In genomic region chr9:97645720-97646119, GRCh38 we compare ENCODE assay signal across 1 cellular context.
TF ChIP-seq lines count a peak whose summit lies in the region.

No MANE protein-coding gene starts in this region.

TF ChIP-seq in HepG2, 621 proteins besides CTCF, POLR2A, EP300 and RAD21:
- TF ChIP-seq KDM3A (CRISPR knock-in tag; IDR thresholded peaks at IDR 0.05; ENCODE audit: low read depth) (no peak), ZNF251 (CRISPR knock-in tag; IDR thresholded peaks at IDR 0.05) (no peak), MTF2 (CRISPR knock-in tag; IDR thresholded peaks at IDR 0.05; ENCODE audit: borderline replicate concordance) (no peak), ZBTB40 (IDR thresholded peaks at IDR 0.05) (no peak), ZBTB40 (CRISPR knock-in tag; IDR thresholded peaks at IDR 0.05) (no peak), ZFX (CRISPR knock-in tag; IDR thresholded peaks at IDR 0.05; ENCODE audit: low read depth) (no peak), ZNF691 (CRISPR knock-in tag; IDR thresholded peaks at IDR 0.05; ENCODE audit: borderline replicate concordance, low read depth) (no peak), ZNF337 (CRISPR knock-in tag; IDR thresholded peaks at IDR 0.05; ENCODE audit: borderline replicate concordance, low read depth) (no peak), FOXP1 (IDR thresholded peaks at IDR 0.05) (no peak), FOXP1 (CRISPR knock-in tag; IDR thresholded peaks at IDR 0.05) (no peak), ZNF878 (CRISPR knock-in tag; IDR thresholded peaks at IDR 0.05) (no peak), ZNF747 (CRISPR knock-in tag; IDR thresholded peaks at IDR 0.05; ENCODE audit: borderline replicate concordance) (no peak), HES4 (CRISPR knock-in tag; IDR thresholded peaks at IDR 0.05; ENCODE audit: borderline replicate concordance) (no peak), MIER3 (CRISPR knock-in tag; IDR thresholded peaks at IDR 0.05; ENCODE audit: borderline replicate concordance) (no peak), ATM (IDR thresholded peaks at IDR 0.05; ENCODE audit: borderline replicate concordance) (no peak)
- TF ChIP-seq, protein P1, sequence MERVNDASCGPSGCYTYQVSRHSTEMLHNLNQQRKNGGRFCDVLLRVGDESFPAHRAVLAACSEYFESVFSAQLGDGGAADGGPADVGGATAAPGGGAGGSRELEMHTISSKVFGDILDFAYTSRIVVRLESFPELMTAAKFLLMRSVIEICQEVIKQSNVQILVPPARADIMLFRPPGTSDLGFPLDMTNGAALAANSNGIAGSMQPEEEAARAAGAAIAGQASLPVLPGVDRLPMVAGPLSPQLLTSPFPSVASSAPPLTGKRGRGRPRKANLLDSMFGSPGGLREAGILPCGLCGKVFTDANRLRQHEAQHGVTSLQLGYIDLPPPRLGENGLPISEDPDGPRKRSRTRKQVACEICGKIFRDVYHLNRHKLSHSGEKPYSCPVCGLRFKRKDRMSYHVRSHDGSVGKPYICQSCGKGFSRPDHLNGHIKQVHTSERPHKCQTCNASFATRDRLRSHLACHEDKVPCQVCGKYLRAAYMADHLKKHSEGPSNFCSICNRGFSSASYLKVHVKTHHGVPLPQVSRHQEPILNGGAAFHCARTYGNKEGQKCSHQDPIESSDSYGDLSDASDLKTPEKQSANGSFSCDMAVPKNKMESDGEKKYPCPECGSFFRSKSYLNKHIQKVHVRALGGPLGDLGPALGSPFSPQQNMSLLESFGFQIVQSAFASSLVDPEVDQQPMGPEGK (CRISPR knock-in tag; IDR thresholded peaks at IDR 0.05) = no peak
